ENCODE assay signal across 8 cellular contexts in genomic region chr19:2618611-2619010, GRCh38.
DNase-seq lines count a peak whose midpoint lies in the region; ATAC-seq, FAIRE-seq and TF ChIP-seq lines count a peak whose summit lies in the region.

No MANE protein-coding gene starts in this region.

- H3K9me3 ChIP-seq in K562 (replicated peaks; ENCODE audit: control insufficient read depth, insufficient read depth, low read depth, low read length) (peaks cover 4% of the 10 kb centered on the region; the same call in 1 of the 2 replicates), trophoblast cell (ENCODE audit: insufficient read depth, low read depth, low read length) (peaks cover 6% of the 10 kb centered on the region), vagina (no peaks in the 10 kb centered on the region)

- H3K4ac ChIP-seq in trophoblast cell (ENCODE audit: low read depth, low read length) = no peak overlapping the region

- no peak for TF ChIP-seq RAD21 in K562 (CRISPR knock-in tag; conservative IDR thresholded peaks at IDR 0.05 in 1 of 2, IDR thresholded peaks at IDR 0.05 in 1 of 2)

- DNase-seq in HK-2 (ENCODE audit: unreplicated experiment) (peak; percentile 66), T-helper 9 cell (peak; percentile 49), K562 (ENCODE audit: extremely low read depth in 1 of 4, low spot score in 3 of 4) (no peak), trophoblast cell (peak; percentile 49 to 54), vagina (ENCODE audit: extremely low spot score in 2 of 2) (no peak), superior temporal gyrus (ENCODE audit: extremely low spot score) (no peak), NCI-H82 (lab: John Stamatoyannopoulos, UW) (no peak)

- no peak overlapping the region for H4K8ac ChIP-seq in trophoblast cell (ENCODE audit: low read depth, low read length)

- H3K4me2 ChIP-seq in K562 (ENCODE audit: insufficient read depth, low read length) (no peak overlapping the region), trophoblast cell (ENCODE audit: low read length) (no peak overlapping the region)

- in situ Hi-C loops in K562 (cut with MboI) = no loop called here

- H3K79me1 ChIP-seq in trophoblast cell (ENCODE audit: low read length) = peaks cover under 1% of the 10 kb centered on the region

- no peak overlapping the region for H3K14ac ChIP-seq in trophoblast cell (ENCODE audit: low read length)

- peaks cover 2 to 42% of the 10 kb centered on the region in 2 experiments; a peak in 2 of 5 replicates for H3K27me3 ChIP-seq in K562 (ENCODE audit: control insufficient read depth in 2 of 2, insufficient read depth in 2 of 2, low read length in 2 of 2)
- H3K27me3 ChIP-seq in trophoblast cell (ENCODE audit: insufficient read depth, low read length) = no peaks in the 10 kb centered on the region
- H3K27me3 ChIP-seq in vagina = no peaks in the 10 kb centered on the region

- H3K79me2 ChIP-seq in K562 (ENCODE audit: control insufficient read depth, insufficient read depth, low read length) = no peaks in the 10 kb centered on the region
- H3K79me2 ChIP-seq in trophoblast cell (ENCODE audit: control insufficient read depth, insufficient read depth, low read length, poor library complexity) = no peaks in the 10 kb centered on the region

- H2BK12ac ChIP-seq in trophoblast cell (ENCODE audit: low read length) = no peak overlapping the region

- CTCF ChIA-PET in K562 (lab: Yijun Ruan, JAX; ENCODE audit: low intra/inter-chr PET ratio) = interaction anchor here (0.7 to 0.9 kb wide), 2 partner anchors 9 to 68 kb away, joined by 3 to 5 read pairs; no protein-coding TSS in a partner anchor

- TF ChIP-seq EP300 in K562 (IDR thresholded peaks at IDR 0.05; ENCODE audit: low read length) = no peak

- H4K20me1 ChIP-seq in K562 (replicated peaks; ENCODE audit: control insufficient read depth, insufficient read depth, low read length) = 0 out of 2 replicates have a peak, but pooled peaks cover 1% of the 10 kb centered on the region

- H3K36me3 ChIP-seq in K562 (ENCODE audit: control insufficient read depth, insufficient read depth, low read length) (no peaks in the 10 kb centered on the region), trophoblast cell (ENCODE audit: control insufficient read depth in 1 of 2, insufficient read depth in 2 of 2, low read length in 2 of 2) (no peaks in the 10 kb centered on the region), vagina (no peaks in the 10 kb centered on the region)

- H3K27ac ChIP-seq in K562 (ENCODE audit: extremely low read depth, low read depth, low read length) (no peak overlapping the region), trophoblast cell (ENCODE audit: low read depth, low read length) (no peak overlapping the region), vagina (no peak overlapping the region)

- TF ChIP-seq CTCF in K562 (IDR thresholded peaks at IDR 0.05 in 2 of 3, conservative IDR thresholded peaks at IDR 0.05 in 1 of 3; ENCODE audit: insufficient read depth in 2 of 3, low read depth in 1 of 3, low read length in 3 of 3) (no peak), vagina (IDR thresholded peaks at IDR 0.05) (no peak)

- H3K4me3 ChIP-seq in K562 (no peak overlapping the region), trophoblast cell (ENCODE audit: low read depth, low read length) (no peak overlapping the region), vagina (no peak overlapping the region)

- no peak for FAIRE-seq in K562 (lab: Jason Lieb, UNC)

- H3K23ac ChIP-seq in trophoblast cell (ENCODE audit: low read length) = no peak overlapping the region

- intact Hi-C loops in K562 (cut with micrococcal nuclease) = loop anchor here (10.0 kb wide), 2 partner anchors 224 to 464 kb away; partner anchors contain the start of gene AP3D1
- intact Hi-C loops in vagina (cut with DNase I) = no loop called here

- no peak overlapping the region for H3K18ac ChIP-seq in trophoblast cell (ENCODE audit: low read length)

- H3K4me1 ChIP-seq in K562 (replicated peaks in 1 of 2; ENCODE audit: control insufficient read depth in 2 of 2, insufficient read depth in 2 of 2, low read length in 2 of 2) (peaks cover 2 to 13% of the 10 kb centered on the region in 2 experiments; a peak in 3 of 5 replicates), trophoblast cell (ENCODE audit: control insufficient read depth in 1 of 2, insufficient read depth in 2 of 2, low read length in 2 of 2) (peaks cover under 1 to 1% of the 10 kb centered on the region in 2 experiments), vagina (peaks cover 16% of the 10 kb centered on the region)

- no peak for TF ChIP-seq POLR2A in K562 (conservative IDR thresholded peaks at IDR 0.05)
- TF ChIP-seq POLR2A in vagina (IDR thresholded peaks at IDR 0.05) = no peak

- POLR2A ChIA-PET in K562 (lab: Yijun Ruan, JAX) = interaction anchor here (0.6 to 0.8 kb wide), 2 partner anchors 52 to 404 kb away, joined by 3 to 5 read pairs; no protein-coding TSS in a partner anchor

- 19% methylated on average over 10 of the region's 10 CpGs for WGBS in K562 (ENCODE audit: insufficient coverage, low coverage, missing lambda C conversion rate)
- no CpG with 5 or more reads among the region's 10 CpGs for WGBS in trophoblast cell (ENCODE audit: extremely low coverage, insufficient coverage, insufficient read length)

- H2AFZ ChIP-seq in K562 (ENCODE audit: low read depth, low read length) = no peak overlapping the region
- H2AFZ ChIP-seq in trophoblast cell (ENCODE audit: insufficient read depth, low read length, poor library complexity) = no peak overlapping the region

- no TSS peak for BruUV-seq in K562 (replicated peaks; lab: Mats Ljungman, UMichigan)

- H2AK5ac ChIP-seq in trophoblast cell (ENCODE audit: low read length) = no peak overlapping the region

- H2BK120ac ChIP-seq in trophoblast cell (ENCODE audit: insufficient read depth, low read length, poor library complexity) = no peak overlapping the region

- no peak overlapping the region for H4K12ac ChIP-seq in trophoblast cell (ENCODE audit: low read depth, low read length)

- H3K9ac ChIP-seq in K562 (ENCODE audit: insufficient read depth in 1 of 2, low read depth in 2 of 2, low read length in 2 of 2) (no peak overlapping the region), trophoblast cell (ENCODE audit: low read length) (no peak overlapping the region)

- ATAC-seq in K562 = no peak
- no peak for ATAC-seq in HG02852 (IDR thresholded peaks at IDR 0.05; ENCODE audit: unreplicated experiment)

- no peak overlapping the region for H4K91ac ChIP-seq in trophoblast cell (ENCODE audit: low read depth, low read length)

- no peaks in the 10 kb centered on the region for H3K9me1 ChIP-seq in K562 (ENCODE audit: control insufficient read depth, insufficient read depth, low read length)

- no peak overlapping the region for H2BK5ac ChIP-seq in trophoblast cell (ENCODE audit: low read depth, low read length, poor library complexity)

TF ChIP-seq in K562, 482 proteins besides CTCF, POLR2A, EP300 and RAD21:
- TF ChIP-seq MNT (conservative IDR thresholded peaks at IDR 0.05) = no peak
- TF ChIP-seq EGR1 (conservative IDR thresholded peaks at IDR 0.05) = 0 out of 2 replicates have a peak, but pooled peaks have one; percentile 19
TF ChIP-seq in K562: peak in this region for 1.

Comparison
In these comparisons a context has a peak if more than half of its experiments do, and no peak if none do; other contexts are left out.
1. DNase-seq: peak in HK-2 (single experiment), T-helper 9 cell (single experiment) and trophoblast cell (2 of 2); none in K562 (0 of 4), vagina (0 of 2), superior temporal gyrus (single experiment) and NCI-H82 (single experiment).